ENCODE assay signal across 1 cellular context in the genomic region with DNA sequence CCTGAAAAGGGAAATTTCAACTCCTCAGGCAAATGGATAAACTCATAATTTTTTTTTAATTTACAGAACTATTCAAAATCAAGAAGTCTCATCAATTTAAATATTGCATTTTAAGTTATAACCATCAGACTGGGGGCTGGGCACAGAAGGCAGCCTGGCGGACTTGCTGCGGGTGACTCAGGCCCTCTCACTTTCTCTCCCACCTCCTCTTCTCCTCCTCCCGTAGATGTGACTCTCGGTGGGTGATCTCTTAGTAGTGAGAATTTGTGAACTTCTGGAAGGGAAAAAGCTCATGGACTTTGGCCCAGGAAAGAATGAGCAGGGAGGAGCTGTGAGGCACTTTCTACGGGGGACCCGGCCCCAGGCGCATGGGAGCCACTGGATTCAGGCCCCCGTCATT.
TF ChIP-seq lines count a peak whose summit lies in the region.

No MANE protein-coding gene starts in this region.

TF ChIP-seq in HepG2, 621 proteins besides CTCF, POLR2A, EP300 and RAD21 (continued from another document):
- no peak for TF ChIP-seq ZNF672 (CRISPR knock-in tag; IDR thresholded peaks at IDR 0.05)
- TF ChIP-seq, protein P1, sequence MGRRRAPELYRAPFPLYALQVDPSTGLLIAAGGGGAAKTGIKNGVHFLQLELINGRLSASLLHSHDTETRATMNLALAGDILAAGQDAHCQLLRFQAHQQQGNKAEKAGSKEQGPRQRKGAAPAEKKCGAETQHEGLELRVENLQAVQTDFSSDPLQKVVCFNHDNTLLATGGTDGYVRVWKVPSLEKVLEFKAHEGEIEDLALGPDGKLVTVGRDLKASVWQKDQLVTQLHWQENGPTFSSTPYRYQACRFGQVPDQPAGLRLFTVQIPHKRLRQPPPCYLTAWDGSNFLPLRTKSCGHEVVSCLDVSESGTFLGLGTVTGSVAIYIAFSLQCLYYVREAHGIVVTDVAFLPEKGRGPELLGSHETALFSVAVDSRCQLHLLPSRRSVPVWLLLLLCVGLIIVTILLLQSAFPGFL (CRISPR knock-in tag; IDR thresholded peaks at IDR 0.05): no peak
- no peak for TF ChIP-seq CBFB (CRISPR knock-in tag; IDR thresholded peaks at IDR 0.05)
- no peak for TF ChIP-seq RFX5 (IDR thresholded peaks at IDR 0.05; ENCODE audit: low read depth, low read length)
- TF ChIP-seq THYN1 (CRISPR knock-in tag; IDR thresholded peaks at IDR 0.05; ENCODE audit: borderline replicate concordance, low read depth): no peak
TF ChIP-seq in HepG2: peak in this region for 0.
